ENCODE assay signal across 23 cellular contexts in the genomic region with DNA sequence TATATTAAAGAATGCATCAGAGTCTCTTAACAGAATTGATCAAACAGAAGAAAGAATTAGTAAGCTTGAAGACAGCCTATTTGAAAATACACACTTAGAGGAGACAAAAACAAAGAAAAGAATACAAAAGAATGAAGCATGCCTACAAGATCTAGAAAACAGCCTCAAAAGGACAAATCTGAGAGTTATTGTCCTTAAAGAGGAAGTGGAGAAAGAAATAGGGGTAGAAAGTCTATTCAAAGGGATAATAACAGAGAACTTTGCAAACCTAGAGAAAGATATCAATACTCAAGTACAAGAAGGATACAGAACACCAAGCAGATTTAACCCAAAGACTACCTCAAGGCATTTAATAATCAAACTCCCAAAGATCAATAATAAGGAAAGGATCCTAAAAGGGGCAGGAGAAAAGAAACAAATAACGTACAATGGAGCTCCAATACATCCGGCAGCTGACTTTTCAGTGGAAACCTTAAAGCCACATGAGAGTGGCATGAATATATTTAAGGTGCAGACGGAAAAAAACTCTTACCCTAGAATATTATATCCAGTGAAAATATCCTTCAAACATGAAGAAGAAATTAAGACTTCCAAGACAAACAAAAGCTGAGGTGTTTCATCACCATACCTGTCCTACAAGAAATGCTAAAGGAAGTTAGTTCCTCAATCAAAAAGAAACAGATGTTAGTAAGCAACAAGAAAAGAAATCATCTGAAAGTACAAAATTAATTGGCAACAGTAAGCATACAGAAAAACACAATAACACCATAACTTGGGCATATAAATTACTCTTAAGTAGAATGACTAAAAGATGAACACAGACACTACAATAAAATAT.
"Had no signal": no experiment of that assay in that cellular context is flagged by ENCODE, and none has a peak within 500 bp of the region (broad histone marks: within the 10 kb centered on the region; RNA-seq: fewer than 3 reads in every experiment).

No MANE protein-coding gene starts in this region.

- H3K4me1 ChIP-seq: colonic mucosa, left lung, lower lobe of right lung, psoas muscle, upper lobe of left lung, uterus had no signal

- H3K27ac ChIP-seq: colonic mucosa, heart left ventricle, left lung, lower lobe of right lung, psoas muscle, spleen, tibial artery, upper lobe of left lung, uterus had no signal

- H3K9me3 ChIP-seq: colonic mucosa, heart left ventricle, left lung, lower lobe of right lung, psoas muscle, tibial artery, upper lobe of left lung had no signal

- H3K27ac Mint-ChIP-seq: memory B cell; mesothelial cell of epicardium; nephron; stimulated activated memory B cell treated with anti-CD40 and anti-IgM and Interleukin-4, amounts not matched to agents 10 μg/mL and 1 μg/mL and 100 μg/mL, for 72 hours; stimulated activated naive CD8-positive, alpha-beta T cell treated with anti-CD3 and anti-CD28 coated beads, Interleukin-15, Interleukin-2, amounts not matched to agents 100 ng/mL and 50 ng/mL, for 24 hours had no signal

- ATAC-seq: heart left ventricle; left lung; lower lobe of right lung; psoas muscle; sciatic nerve; stimulated activated memory B cell treated with anti-CD40 and anti-IgM and Interleukin-4, amounts not matched to agents 10 μg/mL and 1 μg/mL and 100 μg/mL, for 72 hours had no signal

- FAIRE-seq: endothelial cell of umbilical vein had no signal

- H3K27me3 Mint-ChIP-seq: memory B cell; stimulated activated memory B cell treated with anti-CD40 and anti-IgM and Interleukin-4, amounts not matched to agents 10 μg/mL and 1 μg/mL and 100 μg/mL, for 72 hours; stimulated activated naive CD8-positive, alpha-beta T cell treated with anti-CD3 and anti-CD28 coated beads, Interleukin-15, Interleukin-2, amounts not matched to agents 100 ng/mL and 50 ng/mL, for 24 hours had no signal

- H3K4me3 Mint-ChIP-seq: memory B cell; mesothelial cell of epicardium; nephron; stimulated activated memory B cell treated with anti-CD40 and anti-IgM and Interleukin-4, amounts not matched to agents 10 μg/mL and 1 μg/mL and 100 μg/mL, for 72 hours; stimulated activated naive CD8-positive, alpha-beta T cell treated with anti-CD3 and anti-CD28 coated beads, Interleukin-15, Interleukin-2, amounts not matched to agents 100 ng/mL and 50 ng/mL, for 24 hours had no signal

- H3K36me3 ChIP-seq: colonic mucosa, heart left ventricle, left lung, lower lobe of right lung, tibial artery, upper lobe of left lung, uterus had no signal

- H3K27me3 ChIP-seq: colonic mucosa, heart left ventricle, left lung, spleen, tibial artery, upper lobe of left lung, uterus had no signal

- DNase-seq: colonic mucosa; dermis blood vessel endothelial cell; foreskin melanocyte; heart left ventricle; hippocampal formation; left lung; lower lobe of right lung; psoas muscle; retina; spleen; stimulated activated CD4-positive, alpha-beta T cell treated with anti-CD3 and anti-CD28 coated beads, Interleukin-15, amount 100 ng/mL, for 24 hours; stimulated activated CD4-positive, alpha-beta T cell treated with anti-CD3 and anti-CD28 coated beads, Interleukin-1b, Interleukin-23, amount 100 ng/mL, for 48 hours; stimulated activated CD4-positive, alpha-beta T cell treated with anti-CD3 and anti-CD28 coated beads, Interleukin-4, amount 100 ng/mL, for 24 hours; tibial artery; upper lobe of left lung; uterus had no signal

- H3K4me3 ChIP-seq: colonic mucosa, heart left ventricle, left lung, lower lobe of right lung, psoas muscle, spleen, tibial artery, upper lobe of left lung, uterus had no signal
